Comparison of ENCODE assay signal across 10 cellular contexts in the genomic region with DNA sequence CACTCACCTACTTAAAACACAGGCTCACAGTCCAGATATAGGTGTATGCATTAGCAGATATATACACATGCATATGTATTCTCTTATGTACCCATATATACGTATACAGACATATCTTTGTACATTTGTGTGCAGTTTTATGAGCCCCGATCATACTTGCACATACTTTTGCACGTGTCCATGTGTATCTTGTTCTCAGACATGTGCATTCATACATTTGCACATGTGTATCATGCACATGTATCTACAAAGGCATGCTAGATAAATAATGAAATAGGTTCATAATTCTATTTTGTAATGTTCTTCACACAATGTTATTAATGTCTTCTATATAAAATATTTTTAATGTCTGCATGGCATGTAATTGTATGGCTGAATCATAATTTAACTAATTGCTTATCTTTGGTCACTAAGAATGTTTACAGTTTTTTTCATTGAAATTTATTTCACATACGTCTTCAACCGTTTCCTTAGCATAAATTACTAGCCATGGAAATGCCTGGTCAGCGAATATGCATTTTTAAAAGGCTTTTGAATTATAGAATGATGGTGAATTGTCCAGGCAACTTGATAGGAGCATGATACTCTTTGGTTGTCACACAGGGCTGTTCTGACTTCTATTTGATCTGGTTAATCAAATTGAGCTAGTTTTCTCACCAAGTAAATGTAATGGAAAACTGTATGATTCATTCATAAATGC. TPM values are rescaled to one million over a fixed set of nuclear protein-coding genes. Genes with fewer than 3 reads are reported as not detected.
DNase-seq lines count a peak whose midpoint lies in the region; ATAC-seq and TF ChIP-seq lines count a peak whose summit lies in the region.
"Had no signal": no experiment of that assay in that cellular context is flagged by ENCODE, and none has a peak within 500 bp of the region (broad histone marks: within the 10 kb centered on the region; RNA-seq: fewer than 3 reads in every experiment).

No MANE protein-coding gene starts in this region.

- H4K20me1 ChIP-seq in OCI-LY1 (ENCODE audit: insufficient read depth, low read length), result no peaks in the 10 kb centered on the region

- H3K9me3 ChIP-seq in OCI-LY1 (ENCODE audit: low read length) (no peaks in the 10 kb centered on the region), upper lobe of right lung (no peaks in the 10 kb centered on the region)

- H3K9ac ChIP-seq in OCI-LY1 (ENCODE audit: low read length), result peak overlapping the region; percentile 13; the same call in 1 of the 2 replicates
- no peak overlapping the region for H3K9ac ChIP-seq in rectal smooth muscle tissue (ENCODE audit: low read length)

- no peaks in the 10 kb centered on the region for H3K27me3 Mint-ChIP-seq in T-helper 1 cell treated with Interleukin-12 subunit alpha and Interleukin-12 subunit beta and Interleukin-4 antibody, amounts not matched to agents 30 μg/mL and 1 μg/mL, for 36 hours (ENCODE audit: low read depth)

- H3K4me3 Mint-ChIP-seq in T-helper 1 cell treated with Interleukin-12 subunit alpha and Interleukin-12 subunit beta and Interleukin-4 antibody, amounts not matched to agents 30 μg/mL and 1 μg/mL, for 36 hours, result peak overlapping the region; percentile 93

- no peaks in the 10 kb centered on the region for H3K9me3 Mint-ChIP-seq in T-helper 1 cell treated with Interleukin-12 subunit alpha and Interleukin-12 subunit beta and Interleukin-4 antibody, amounts not matched to agents 30 μg/mL and 1 μg/mL, for 36 hours

- no peak overlapping the region for H3K27ac Mint-ChIP-seq in T-helper 1 cell treated with Interleukin-12 subunit alpha and Interleukin-12 subunit beta and Interleukin-4 antibody, amounts not matched to agents 30 μg/mL and 1 μg/mL, for 36 hours

- H3K27me3 ChIP-seq in OCI-LY1 (ENCODE audit: insufficient read depth, low read length) (no peaks in the 10 kb centered on the region), dorsolateral prefrontal cortex (no peaks in the 10 kb centered on the region), rectal smooth muscle tissue (ENCODE audit: control insufficient read depth, insufficient read depth, low read length) (no peaks in the 10 kb centered on the region), upper lobe of right lung (no peaks in the 10 kb centered on the region)

- no peak overlapping the region for H2AFZ ChIP-seq in OCI-LY1 (ENCODE audit: low read length)

- H3K4me1 ChIP-seq in OCI-LY1 (ENCODE audit: insufficient read depth, low read length, severe bottlenecking) (peaks cover 22% of the 10 kb centered on the region), rectal smooth muscle tissue (ENCODE audit: control insufficient read depth, insufficient read depth, low read length) (peaks cover 10% of the 10 kb centered on the region), upper lobe of right lung (peaks cover 22% of the 10 kb centered on the region)

- no peaks in the 10 kb centered on the region for H3K9me2 ChIP-seq in OCI-LY1 (ENCODE audit: low read depth, low read length)

- TF ChIP-seq CTCF in OCI-LY1 (IDR thresholded peaks at IDR 0.05; ENCODE audit: low read length) (no peak), dorsolateral prefrontal cortex (IDR thresholded peaks at IDR 0.05 in 54 of 56, conservative IDR thresholded peaks at IDR 0.05 in 2 of 56; ENCODE audit: low read depth in 1 of 56, partially characterized antibody in 56 of 56) (no peak), upper lobe of right lung (IDR thresholded peaks at IDR 0.05) (no peak)

- 0 out of 2 replicates have a peak overlapping the region, but pooled peaks have one; percentile 74 for H3K4me2 ChIP-seq in OCI-LY1 (ENCODE audit: low read length)

- H3K27ac ChIP-seq in OCI-LY1 (ENCODE audit: low read depth, low read length, poor library complexity, severe bottlenecking) (no peak overlapping the region), dorsolateral prefrontal cortex (peak overlapping the region in 35 of 59 donors; percentile 1 to 100 (median 98)), rectal smooth muscle tissue (ENCODE audit: low read depth, low read length) (peak overlapping the region; percentile 0), upper lobe of right lung (no peak overlapping the region)

- H3K79me2 ChIP-seq in OCI-LY1 (ENCODE audit: insufficient read depth, low read length), result peaks cover 10% of the 10 kb centered on the region

- no peak overlapping the region for H3K4me3 ChIP-seq in OCI-LY1 (ENCODE audit: low read depth, low read length, poor library complexity, severe bottlenecking)
- H3K4me3 ChIP-seq in dorsolateral prefrontal cortex, result peak overlapping the region; percentile 54 to 97 (median 85)
- no peak overlapping the region for H3K4me3 ChIP-seq in rectal smooth muscle tissue (ENCODE audit: low read length)
- H3K4me3 ChIP-seq in upper lobe of right lung, result no peak overlapping the region

- intact Hi-C loops in dorsolateral prefrontal cortex (cut with DNase I) (loop anchor here in 1 of 2 donors (1.0 kb wide), 1 partner anchor 99 kb away; no protein-coding TSS in a partner anchor), upper lobe of right lung (cut with DNase I) (no loop called here)

- no peaks in the 10 kb centered on the region for H3F3A ChIP-seq in OCI-LY1 (ENCODE audit: insufficient read depth, low read length)

- ATAC-seq in upper lobe of right lung, result no peak

- H3K36me3 Mint-ChIP-seq in T-helper 1 cell treated with Interleukin-12 subunit alpha and Interleukin-12 subunit beta and Interleukin-4 antibody, amounts not matched to agents 30 μg/mL and 1 μg/mL, for 36 hours (ENCODE audit: low read depth), result peaks cover 18% of the 10 kb centered on the region

- peaks cover 9% of the 10 kb centered on the region for H3K36me3 ChIP-seq in OCI-LY1 (ENCODE audit: insufficient read depth, low read length)
- H3K36me3 ChIP-seq in rectal smooth muscle tissue (ENCODE audit: control insufficient read depth, insufficient read depth, low read length), result no peaks in the 10 kb centered on the region
- no peaks in the 10 kb centered on the region for H3K36me3 ChIP-seq in upper lobe of right lung

- H3K4me1 Mint-ChIP-seq in T-helper 1 cell treated with Interleukin-12 subunit alpha and Interleukin-12 subunit beta and Interleukin-4 antibody, amounts not matched to agents 30 μg/mL and 1 μg/mL, for 36 hours (ENCODE audit: low read depth), result peaks cover 48% of the 10 kb centered on the region

- DNase-seq in T-helper 1 cell (no peak), dorsolateral prefrontal cortex (no peak), NCI-H2081 (lab: John Stamatoyannopoulos, UW) (no peak), upper lobe of right lung (no peak)
- no peak for DNase-seq in central memory CD4-positive, alpha-beta T cell
- DNase-seq: dermis blood vessel endothelial cell, NCI-H1105 treated with DMSO at 0.1 percent for 48 hours had no signal

RNA-seq across cellular contexts. Expression of a gene that starts 2.6 kb away (rescaled TPM):
- 100 to 1,000 TPM in 118 of 120 experiments, 10 to 100 TPM in 2; 89.7 to 309 (median 217) TPM for total RNA-seq in dorsolateral prefrontal cortex
- 68.1 TPM for total RNA-seq in upper lobe of right lung

Comparison
In these comparisons a context has a peak if more than half of its experiments do, and no peak if none do; other contexts are left out.
1. H3K27ac ChIP-seq: peak in dorsolateral prefrontal cortex (35 of 59) and rectal smooth muscle tissue (single experiment); none in OCI-LY1 (single experiment) and upper lobe of right lung (single experiment).
2. H3K4me3 ChIP-seq: peak in dorsolateral prefrontal cortex (59 of 59); none in OCI-LY1 (single experiment), rectal smooth muscle tissue (single experiment) and upper lobe of right lung (single experiment).